9 cellular contexts compared by ENCODE assay signal in the genomic region with DNA sequence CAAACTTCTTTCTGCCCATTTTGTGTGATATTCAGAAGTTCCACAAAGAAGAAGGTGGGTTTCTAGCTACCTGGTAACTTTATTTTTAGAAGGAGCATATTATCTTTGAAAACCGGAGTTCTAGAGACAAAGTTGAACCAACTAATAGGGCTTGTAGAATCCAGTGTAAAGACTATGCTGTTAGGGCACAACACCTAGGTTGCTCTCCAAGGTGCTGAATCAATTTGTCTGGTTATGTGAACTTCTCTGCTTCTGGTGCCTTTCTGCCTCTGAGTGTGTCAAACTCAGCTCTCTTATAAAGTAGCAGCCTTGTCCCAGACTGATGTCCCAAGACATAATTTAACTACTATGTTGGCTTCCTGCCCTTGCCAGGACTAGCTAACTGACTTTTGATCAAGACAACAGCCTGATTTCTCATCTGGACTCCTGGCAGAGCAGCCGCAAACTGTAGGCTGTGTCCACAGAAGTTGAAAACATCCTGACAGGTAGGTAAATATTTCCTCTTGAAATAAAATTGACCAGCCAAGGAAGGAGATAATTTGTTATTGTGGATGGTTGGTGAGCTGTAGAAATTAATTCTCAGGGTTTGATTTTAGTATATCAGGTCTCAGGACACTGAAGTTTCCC.
DNase-seq lines count a peak whose midpoint lies in the region; ATAC-seq and TF ChIP-seq lines count a peak whose summit lies in the region.
"Had no signal": no experiment of that assay in that cellular context is flagged by ENCODE, and none has a peak within 500 bp of the region (broad histone marks: within the 10 kb centered on the region; RNA-seq: fewer than 3 reads in every experiment).

No MANE protein-coding gene starts in this region.

- H3K4me3 ChIP-seq in colonic mucosa (no peak overlapping the region), sigmoid colon (no peak overlapping the region)

- no peak for TF ChIP-seq EP300 in sigmoid colon (IDR thresholded peaks at IDR 0.05)

- H3K27me3 ChIP-seq in colonic mucosa (no peaks in the 10 kb centered on the region), sigmoid colon (no peaks in the 10 kb centered on the region)

- intact Hi-C loops in colonic mucosa (cut with DNase I) (no loop called here), sigmoid colon (cut with DNase I) (no loop called here)
- intact Hi-C loops in activated T-helper 2 cell treated with anti-CD3 and anti-CD28 coated beads, Interferon-gamma antibody, Interleukin-2, Interleukin-4, amounts not matched to agents 10 μg/mL and 5 μg/mL and 100 μg/mL, durations not matched to agents 14 hours and 24 hours and 36 hours (cut with micrococcal nuclease), result no loop called here

- H3K36me3 ChIP-seq in colonic mucosa (no peaks in the 10 kb centered on the region), sigmoid colon (peaks cover 0 to 3% (median 0%) of the 10 kb centered on the region in 4 donors)

- H3K27me3 Mint-ChIP-seq in activated T-helper 2 cell treated with anti-CD3 and anti-CD28 coated beads, Interferon-gamma antibody, Interleukin-2, Interleukin-4, amounts not matched to agents 10 μg/mL and 5 μg/mL and 100 μg/mL, durations not matched to agents 14 hours and 24 hours and 36 hours (ENCODE audit: low read depth), result no peaks in the 10 kb centered on the region

- 46 to 66% methylated on average over 2 of the region's 2 CpGs for WGBS in sigmoid colon, 2 donors

- peak; percentile 66 for DNase-seq in NAMALWA (ENCODE audit: low spot score)
- DNase-seq in colonic mucosa, result peak; percentile 20
- peak; percentile 16 for DNase-seq in midbrain (lab: John Stamatoyannopoulos, UW)
- DNase-seq in sigmoid colon, result no peak
- no peak for DNase-seq in stimulated activated naive CD8-positive, alpha-beta T cell treated with anti-CD3 and anti-CD28 coated beads, Interleukin-15, Interleukin-2, amounts not matched to agents 100 U/mL and 50 U/mL, for 24 hours
- DNase-seq in activated T-helper 2 cell treated with anti-CD3 and anti-CD28 coated beads, Interferon-gamma antibody, Interleukin-2, Interleukin-4, amounts not matched to agents 10 μg/mL and 5 μg/mL and 100 μg/mL, durations not matched to agents 14 hours and 24 hours and 36 hours (ENCODE audit: low spot score), result no peak
- no peak for DNase-seq in SKM-1 (lab: John Stamatoyannopoulos, UW; ENCODE audit: unreplicated experiment)
- DNase-seq: caudate nucleus had no signal

- peak; percentile 71 for ATAC-seq in GM19035 (IDR thresholded peaks at IDR 0.05; ENCODE audit: unreplicated experiment)
- ATAC-seq in stimulated activated naive CD8-positive, alpha-beta T cell treated with anti-CD3 and anti-CD28 coated beads, Interleukin-15, Interleukin-2, amounts not matched to agents 100 U/mL and 50 U/mL, for 24 hours, result no peak

- no peaks in the 10 kb centered on the region for H3K9me3 ChIP-seq in colonic mucosa
- H3K9me3 ChIP-seq in sigmoid colon, result no peaks in the 10 kb centered on the region

- TF ChIP-seq CTCF in colonic mucosa (IDR thresholded peaks at IDR 0.05), result no peak
- no peak for TF ChIP-seq CTCF in sigmoid colon (IDR thresholded peaks at IDR 0.05)

- H3K27ac ChIP-seq in colonic mucosa (no peak overlapping the region), sigmoid colon (no peak overlapping the region)

- no peaks in the 10 kb centered on the region for H3K36me3 Mint-ChIP-seq in activated T-helper 2 cell treated with anti-CD3 and anti-CD28 coated beads, Interferon-gamma antibody, Interleukin-2, Interleukin-4, amounts not matched to agents 10 μg/mL and 5 μg/mL and 100 μg/mL, durations not matched to agents 14 hours and 24 hours and 36 hours (ENCODE audit: low read depth)

- no peaks in the 10 kb centered on the region for H3K4me1 ChIP-seq in colonic mucosa
- H3K4me1 ChIP-seq in sigmoid colon, result no peaks in the 10 kb centered on the region

- H3K9me3 Mint-ChIP-seq in activated T-helper 2 cell treated with anti-CD3 and anti-CD28 coated beads, Interferon-gamma antibody, Interleukin-2, Interleukin-4, amounts not matched to agents 10 μg/mL and 5 μg/mL and 100 μg/mL, durations not matched to agents 14 hours and 24 hours and 36 hours, result no peaks in the 10 kb centered on the region

- no peak overlapping the region for H3K4me3 Mint-ChIP-seq in activated T-helper 2 cell treated with anti-CD3 and anti-CD28 coated beads, Interferon-gamma antibody, Interleukin-2, Interleukin-4, amounts not matched to agents 10 μg/mL and 5 μg/mL and 100 μg/mL, durations not matched to agents 14 hours and 24 hours and 36 hours (ENCODE audit: low read depth)

- TF ChIP-seq POLR2A in sigmoid colon (IDR thresholded peaks at IDR 0.05), result no peak

- H3K4me1 Mint-ChIP-seq in activated T-helper 2 cell treated with anti-CD3 and anti-CD28 coated beads, Interferon-gamma antibody, Interleukin-2, Interleukin-4, amounts not matched to agents 10 μg/mL and 5 μg/mL and 100 μg/mL, durations not matched to agents 14 hours and 24 hours and 36 hours (ENCODE audit: low read depth), result no peaks in the 10 kb centered on the region

- no peak overlapping the region for H3K27ac Mint-ChIP-seq in activated T-helper 2 cell treated with anti-CD3 and anti-CD28 coated beads, Interferon-gamma antibody, Interleukin-2, Interleukin-4, amounts not matched to agents 10 μg/mL and 5 μg/mL and 100 μg/mL, durations not matched to agents 14 hours and 24 hours and 36 hours

- H3K9ac ChIP-seq in colonic mucosa (ENCODE audit: low read depth in 2 of 2, low read length in 2 of 2), result no peak overlapping the region

Comparison
In these comparisons a context has a peak if more than half of its experiments do, and no peak if none do; other contexts are left out.
1. DNase-seq: peak in NAMALWA (single experiment), colonic mucosa (single experiment) and midbrain (single experiment); none in sigmoid colon (single experiment), stimulated activated naive CD8-positive, alpha-beta T cell treated with anti-CD3 and anti-CD28 coated beads, Interleukin-15, Interleukin-2, amounts not matched to agents 100 U/mL and 50 U/mL, for 24 hours (single experiment), activated T-helper 2 cell treated with anti-CD3 and anti-CD28 coated beads, Interferon-gamma antibody, Interleukin-2, Interleukin-4, amounts not matched to agents 10 μg/mL and 5 μg/mL and 100 μg/mL, durations not matched to agents 14 hours and 24 hours and 36 hours (single experiment) and SKM-1 (single experiment).